In genomic region chr7:95508780-95509179, GRCh38 we compare ENCODE assay signal across 24 cellular contexts. TPM values are rescaled to one million over a fixed set of nuclear protein-coding genes. Genes with fewer than 3 reads are reported as not detected.
"Had no signal": no experiment of that assay in that cellular context is flagged by ENCODE, and none has a peak within 500 bp of the region (broad histone marks: within the 10 kb centered on the region; RNA-seq: fewer than 3 reads in every experiment).

No MANE protein-coding gene starts in this region.

- H3K4me2 ChIP-seq: hepatocyte had no signal

- DNase-seq: activated CD4-positive, alpha-beta T cell treated with anti-CD3 and anti-CD28 coated beads, Interleukin-2, amount 50 U/mL, for 48 hours; activated naive CD4-positive, alpha-beta T cell treated with Interleukin-2 at 50 U/mL for 16 hours; effector CD4-positive, alpha-beta T cell; left lung; naive thymus-derived CD4-positive, alpha-beta T cell; right lobe of liver; stimulated activated CD4-positive, alpha-beta T cell treated with anti-CD3 and anti-CD28 coated beads, Interleukin-2, amount 100 ng/mL, for 24 hours; stimulated activated naive B cell treated with anti-CD40 and anti-IgM and Interleukin-4, amounts not matched to agents 10 μg/mL and 1 μg/mL and 100 μg/mL, for 72 hours; T1000; upper lobe of left lung had no signal

- H2AFZ ChIP-seq: hepatocyte, parathyroid adenoma had no signal

- H3K9ac ChIP-seq: parathyroid adenoma had no signal

- ATAC-seq: body of pancreas; esophagus mucosa; left lung; naive thymus-derived CD4-positive, alpha-beta T cell; right lobe of liver; stimulated activated naive B cell treated with anti-CD40 and anti-IgM and Interleukin-4, amounts not matched to agents 10 μg/mL and 1 μg/mL and 100 μg/mL, for 72 hours had no signal

- H3K79me2 ChIP-seq: hepatocyte, parathyroid adenoma had no signal

- H3K36me3 Mint-ChIP-seq: naive thymus-derived CD4-positive, alpha-beta T cell; stimulated activated naive B cell treated with anti-CD40 and anti-IgM and Interleukin-4, amounts not matched to agents 10 μg/mL and 1 μg/mL and 100 μg/mL, for 72 hours; WTC11 had no signal

- H3K4me1 ChIP-seq: body of pancreas, parathyroid adenoma, right lobe of liver had no signal

- H3K9me3 ChIP-seq: body of pancreas, left lung, neutrophil, right lobe of liver, thoracic aorta, upper lobe of left lung had no signal

- H3K36me3 ChIP-seq: cardiac muscle cell, left lung, neutrophil, right lobe of liver, thoracic aorta, upper lobe of left lung had no signal

- H3K4me3 Mint-ChIP-seq: dendritic cell treated with granulocyte-macrophage colony-stimulating factor and Interleukin-4, amounts not matched to agents 40 ng/mL and 50 ng/mL, for 4 days; naive thymus-derived CD4-positive, alpha-beta T cell; stimulated activated naive B cell treated with anti-CD40 and anti-IgM and Interleukin-4, amounts not matched to agents 10 μg/mL and 1 μg/mL and 100 μg/mL, for 72 hours; T-helper 1 cell treated with Interleukin-12 subunit alpha and Interleukin-12 subunit beta and Interleukin-4 antibody, amounts not matched to agents 30 μg/mL and 1 μg/mL, for 36 hours; WTC11 had no signal

- H3K27me3 ChIP-seq: body of pancreas, cardiac muscle cell, hepatocyte, right lobe of liver, upper lobe of left lung had no signal

- H3K9me3 Mint-ChIP-seq: activated T-helper 2 cell treated with anti-CD3 and anti-CD28 coated beads, Interferon-gamma antibody, Interleukin-2, Interleukin-4, amounts not matched to agents 10 μg/mL and 5 μg/mL and 100 μg/mL, durations not matched to agents 14 hours and 24 hours and 36 hours; dendritic cell treated with granulocyte-macrophage colony-stimulating factor and Interleukin-4, amounts not matched to agents 40 ng/mL and 50 ng/mL, for 4 days; naive thymus-derived CD4-positive, alpha-beta T cell; stimulated activated naive B cell treated with anti-CD40 and anti-IgM and Interleukin-4, amounts not matched to agents 10 μg/mL and 1 μg/mL and 100 μg/mL, for 72 hours; T-helper 1 cell treated with Interleukin-12 subunit alpha and Interleukin-12 subunit beta and Interleukin-4 antibody, amounts not matched to agents 30 μg/mL and 1 μg/mL, for 36 hours; WTC11 had no signal

- H3K27me3 Mint-ChIP-seq: dendritic cell treated with granulocyte-macrophage colony-stimulating factor and Interleukin-4, amounts not matched to agents 40 ng/mL and 50 ng/mL, for 4 days had no signal

- H3K4me3 ChIP-seq: body of pancreas, cardiac muscle cell, hepatocyte, left lung, right lobe of liver, skin epidermis, thoracic aorta, upper lobe of left lung had no signal

- H3K27ac Mint-ChIP-seq: activated T-helper 2 cell treated with anti-CD3 and anti-CD28 coated beads, Interferon-gamma antibody, Interleukin-2, Interleukin-4, amounts not matched to agents 10 μg/mL and 5 μg/mL and 100 μg/mL, durations not matched to agents 14 hours and 24 hours and 36 hours; dendritic cell treated with granulocyte-macrophage colony-stimulating factor and Interleukin-4, amounts not matched to agents 40 ng/mL and 50 ng/mL, for 4 days; naive thymus-derived CD4-positive, alpha-beta T cell; stimulated activated naive B cell treated with anti-CD40 and anti-IgM and Interleukin-4, amounts not matched to agents 10 μg/mL and 1 μg/mL and 100 μg/mL, for 72 hours; T-helper 1 cell treated with Interleukin-12 subunit alpha and Interleukin-12 subunit beta and Interleukin-4 antibody, amounts not matched to agents 30 μg/mL and 1 μg/mL, for 36 hours; WTC11 had no signal

- H3K27ac ChIP-seq: body of pancreas, cardiac muscle cell, hepatocyte, left lung, neutrophil, parathyroid adenoma, right lobe of liver, skin epidermis, thoracic aorta, upper lobe of left lung had no signal

RNA-seq across cellular contexts. Expression of gene ASB4, which starts 23.0 kb away (rescaled TPM):
- total RNA-seq: activated T-helper 2 cell treated with anti-CD3 and anti-CD28 coated beads, Interferon-gamma antibody, Interleukin-2, Interleukin-4, amounts not matched to agents 10 μg/mL and 5 μg/mL and 100 μg/mL, durations not matched to agents 14 hours and 24 hours and 36 hours; body of pancreas; cardiac muscle cell; chondrocyte; esophagus mucosa; lung microvascular endothelial cell; naive thymus-derived CD4-positive, alpha-beta T cell; WTC11 had no signal
- polyA plus RNA-seq: naive thymus-derived CD4-positive, alpha-beta T cell had no signal
